Comparison of ENCODE assay signal across 16 cellular contexts in genomic region chr3:53103566-53104296, GRCh38. TPM values are rescaled to one million over a fixed set of nuclear protein-coding genes. Genes with fewer than 3 reads are reported as not detected.
DNase-seq lines count a peak whose midpoint lies in the region; ATAC-seq and TF ChIP-seq lines count a peak whose summit lies in the region.
"Had no signal": no experiment of that assay in that cellular context is flagged by ENCODE, and none has a peak within 500 bp of the region (broad histone marks: within the 10 kb centered on the region; RNA-seq: fewer than 3 reads in every experiment).

No MANE protein-coding gene starts in this region.

- H3K4me3 Mint-ChIP-seq in activated CD4-positive, alpha-beta memory T cell treated with anti-CD3 and anti-CD28 coated beads, Interleukin-2, amount 10 ng/mL, durations not matched to agents 7 days and 5 days, result no peak overlapping the region
- H3K4me3 Mint-ChIP-seq in activated CD4-positive, alpha-beta memory T cell treated with anti-CD3 and anti-CD28 coated beads for 36 hours, result no peak overlapping the region
- H3K4me3 Mint-ChIP-seq in HFFc6, result no peak overlapping the region
- H3K4me3 Mint-ChIP-seq in nephron, result no peak overlapping the region
- H3K4me3 Mint-ChIP-seq: natural killer cell had no signal

- H3K4me1 Mint-ChIP-seq in activated CD4-positive, alpha-beta memory T cell treated with anti-CD3 and anti-CD28 coated beads, Interleukin-2, amount 10 ng/mL, durations not matched to agents 7 days and 5 days, result peaks cover 69% of the 10 kb centered on the region
- peaks cover 60% of the 10 kb centered on the region for H3K4me1 Mint-ChIP-seq in activated CD4-positive, alpha-beta memory T cell treated with anti-CD3 and anti-CD28 coated beads for 36 hours (ENCODE audit: low read depth)
- H3K4me1 Mint-ChIP-seq in HFFc6 (ENCODE audit: low read depth) (peaks cover 27% of the 10 kb centered on the region), nephron (peaks cover 36% of the 10 kb centered on the region)

- CTCF ChIA-PET in activated CD4-positive, alpha-beta memory T cell treated with anti-CD3 and anti-CD28 coated beads, Interleukin-2, amount 10 ng/mL, durations not matched to agents 7 days and 5 days (lab: Charles Lee), result interaction anchor here (1.3 to 4.1 kb wide), 4 partner anchors 8 to 32 kb away, joined by 3 to 31 read pairs (median 9); no protein-coding TSS in a partner anchor
- CTCF ChIA-PET in activated CD4-positive, alpha-beta memory T cell treated with anti-CD3 and anti-CD28 coated beads for 36 hours (lab: Charles Lee), result interaction anchor here (0.5 to 1.8 kb wide), 4 partner anchors 11 to 138 kb away, joined by 3 to 13 read pairs (median 8); no protein-coding TSS in a partner anchor

- POLR2A ChIA-PET in activated CD4-positive, alpha-beta memory T cell treated with anti-CD3 and anti-CD28 coated beads, Interleukin-2, amount 10 ng/mL, durations not matched to agents 7 days and 5 days (lab: Charles Lee), result interaction anchor here (0.9 to 2.2 kb wide), 7 partner anchors 8 to 59 kb away, joined by 3 to 13 read pairs (median 5); partner anchors contain the start of genes RFT1 and SFMBT1
- POLR2A ChIA-PET in activated CD4-positive, alpha-beta memory T cell treated with anti-CD3 and anti-CD28 coated beads for 36 hours (lab: Charles Lee), result interaction anchor here (0.8 kb wide), 1 partner anchor 11 kb away, joined by 3 read pairs; no protein-coding TSS in a partner anchor

- TF ChIP-seq CTCF in HFFc6 (IDR thresholded peaks at IDR 0.05) (no peak), nephron (IDR thresholded peaks at IDR 0.05; ENCODE audit: unreplicated experiment in 3 of 3) (no peak)

- H3K27me3 Mint-ChIP-seq in activated CD4-positive, alpha-beta memory T cell treated with anti-CD3 and anti-CD28 coated beads, Interleukin-2, amount 10 ng/mL, durations not matched to agents 7 days and 5 days, result no peaks in the 10 kb centered on the region
- no peaks in the 10 kb centered on the region for H3K27me3 Mint-ChIP-seq in activated CD4-positive, alpha-beta memory T cell treated with anti-CD3 and anti-CD28 coated beads for 36 hours
- H3K27me3 Mint-ChIP-seq in HFFc6 (ENCODE audit: insufficient read depth), result no peaks in the 10 kb centered on the region; the same call in 1 of the 2 replicates
- no peaks in the 10 kb centered on the region for H3K27me3 Mint-ChIP-seq in nephron (ENCODE audit: low read depth)

- no peaks in the 10 kb centered on the region for H3K9me3 Mint-ChIP-seq in activated CD4-positive, alpha-beta memory T cell treated with anti-CD3 and anti-CD28 coated beads, Interleukin-2, amount 10 ng/mL, durations not matched to agents 7 days and 5 days
- H3K9me3 Mint-ChIP-seq in activated CD4-positive, alpha-beta memory T cell treated with anti-CD3 and anti-CD28 coated beads for 36 hours, result no peaks in the 10 kb centered on the region
- H3K9me3 Mint-ChIP-seq in HFFc6, result no peaks in the 10 kb centered on the region
- no peaks in the 10 kb centered on the region for H3K9me3 Mint-ChIP-seq in nephron
- H3K9me3 Mint-ChIP-seq: natural killer cell had no signal

- H3K36me3 Mint-ChIP-seq in activated CD4-positive, alpha-beta memory T cell treated with anti-CD3 and anti-CD28 coated beads, Interleukin-2, amount 10 ng/mL, durations not matched to agents 7 days and 5 days (ENCODE audit: low read depth), result peaks cover 48% of the 10 kb centered on the region
- peaks cover 39% of the 10 kb centered on the region for H3K36me3 Mint-ChIP-seq in activated CD4-positive, alpha-beta memory T cell treated with anti-CD3 and anti-CD28 coated beads for 36 hours
- H3K36me3 Mint-ChIP-seq in HFFc6 (ENCODE audit: low read depth) (peaks cover 32% of the 10 kb centered on the region), nephron (ENCODE audit: low read depth) (peaks cover 56% of the 10 kb centered on the region)

- intact Hi-C loops in activated CD4-positive, alpha-beta memory T cell treated with anti-CD3 and anti-CD28 coated beads for 36 hours (cut with micrococcal nuclease), result loop anchor here (10.0 kb wide), 1 partner anchor 791 kb away; the partner anchor contains the start of gene SELENOK

- ATAC-seq in GM21390 (IDR thresholded peaks at IDR 0.05; ENCODE audit: unreplicated experiment), result no peak
- ATAC-seq: natural killer cell had no signal

- H3K27ac Mint-ChIP-seq in activated CD4-positive, alpha-beta memory T cell treated with anti-CD3 and anti-CD28 coated beads, Interleukin-2, amount 10 ng/mL, durations not matched to agents 7 days and 5 days, result peak overlapping the region; percentile 95
- no peak overlapping the region for H3K27ac Mint-ChIP-seq in activated CD4-positive, alpha-beta memory T cell treated with anti-CD3 and anti-CD28 coated beads for 36 hours
- H3K27ac Mint-ChIP-seq in HFFc6 (peak overlapping the region; percentile 30; the same call in 1 of the 2 replicates), nephron (peak overlapping the region; percentile 20 to 48 (median 40))

- DNase-seq in activated CD4-positive, alpha-beta memory T cell treated with anti-CD3 and anti-CD28 coated beads, Interleukin-2, amount 10 ng/mL, durations not matched to agents 7 days and 5 days, result no peak
- no peak for DNase-seq in activated CD4-positive, alpha-beta memory T cell treated with anti-CD3 and anti-CD28 coated beads for 36 hours
- DNase-seq in HFFc6, result peak; percentile 27
- DNase-seq in amniotic epithelial cell (ENCODE audit: low read depth), result peak; percentile 25
- DNase-seq in retina, result no peak
- no peak for DNase-seq in hippocampal formation (lab: John Stamatoyannopoulos, UW)
- DNase-seq: activated CD4-positive, alpha-beta T cell treated with anti-CD3 and anti-CD28 coated beads for 48 hours; Caco-2; GF-D8; natural killer cell; NCI-H2081; NCI-H526 treated with DMSO at 0.1 percent for 48 hours; stimulated activated CD4-positive, alpha-beta T cell treated with anti-CD3 and anti-CD28 coated beads, Interleukin-2, amount 100 ng/mL, for 48 hours; stimulated activated CD8-positive, alpha-beta memory T cell treated with anti-CD3 and anti-CD28 coated beads, Interleukin-4, amount 100 ng/mL, for 48 hours had no signal

RNA-seq across cellular contexts. Expression of gene RFT1, which starts 26.5 kb away (rescaled TPM):
- total RNA-seq in activated CD4-positive, alpha-beta memory T cell treated with anti-CD3 and anti-CD28 coated beads, Interleukin-2, amount 10 ng/mL, durations not matched to agents 7 days and 5 days, result 10 to 100 TPM; 26.4 to 27.6 TPM
- total RNA-seq in activated CD4-positive, alpha-beta memory T cell treated with anti-CD3 and anti-CD28 coated beads for 36 hours, result 10 to 100 TPM; 35.0 to 38.2 TPM
- total RNA-seq in HFFc6 (2021; fragmentation: NEBNext Ultra II Directional; extraction: Animal tissue kit (Norgen Biotek cat#: 25700)), result 10 to 100 TPM; 32.9 to 39.6 (median 34.7) TPM

RNA-seq across cellular contexts. Expression of gene PRKCD, which starts 57.3 kb away (rescaled TPM):
- total RNA-seq in activated CD4-positive, alpha-beta memory T cell treated with anti-CD3 and anti-CD28 coated beads, Interleukin-2, amount 10 ng/mL, durations not matched to agents 7 days and 5 days, result 10 to 100 TPM; 23.4 to 24.8 TPM
- total RNA-seq in activated CD4-positive, alpha-beta memory T cell treated with anti-CD3 and anti-CD28 coated beads for 36 hours, result 10 to 100 TPM; 23.8 to 25.9 TPM
- total RNA-seq in HFFc6 (2021; fragmentation: NEBNext Ultra II Directional; extraction: Animal tissue kit (Norgen Biotek cat#: 25700)), result 10 to 100 TPM; 15.5 to 21.9 (median 20.0) TPM

RNA-seq across cellular contexts. Expression of gene SFMBT1, which starts 57.9 kb away (rescaled TPM):
- total RNA-seq in activated CD4-positive, alpha-beta memory T cell treated with anti-CD3 and anti-CD28 coated beads, Interleukin-2, amount 10 ng/mL, durations not matched to agents 7 days and 5 days, result 10 to 100 TPM; 28.7 to 30.0 TPM
- 10 to 100 TPM; 22.1 to 22.8 TPM for total RNA-seq in activated CD4-positive, alpha-beta memory T cell treated with anti-CD3 and anti-CD28 coated beads for 36 hours
- 1 to 10 TPM; 3.0 to 4.8 (median 3.9) TPM for total RNA-seq in HFFc6 (2021; fragmentation: NEBNext Ultra II Directional; extraction: Animal tissue kit (Norgen Biotek cat#: 25700))

Comparison
In these comparisons a context has a peak if more than half of its experiments do, and no peak if none do; other contexts are left out.
1. DNase-seq: peak in HFFc6 (single experiment) and amniotic epithelial cell (single experiment); none in activated CD4-positive, alpha-beta memory T cell treated with anti-CD3 and anti-CD28 coated beads, Interleukin-2, amount 10 ng/mL, durations not matched to agents 7 days and 5 days (single experiment), activated CD4-positive, alpha-beta memory T cell treated with anti-CD3 and anti-CD28 coated beads for 36 hours (single experiment), retina (single experiment) and hippocampal formation (0 of 2).